ENCODE assay signal across 22 cellular contexts in genomic region chr15:71591057-71591456, GRCh38.
A peak's percentile ranks its signal among the peaks of the same experiment; 100 is the strongest.
DNase-seq lines count a peak whose midpoint lies in the region; ATAC-seq and TF ChIP-seq lines count a peak whose summit lies in the region.
"Had no signal": no experiment of that assay in that cellular context is flagged by ENCODE, and none has a peak within 500 bp of the region (broad histone marks: within the 10 kb centered on the region; RNA-seq: fewer than 3 reads in every experiment).

No MANE protein-coding gene starts in this region.

- TF ChIP-seq CTCF in GM12874 (IDR thresholded peaks at IDR 0.05; ENCODE audit: insufficient read depth, low read depth, low read length) (0 out of 2 replicates have a peak, but pooled peaks have one; percentile 3), Panc1 (IDR thresholded peaks at IDR 0.05) (0 out of 2 replicates have a peak, but pooled peaks have one; percentile 16), epithelial cell of esophagus (IDR thresholded peaks at IDR 0.05; ENCODE audit: insufficient read depth, low read depth, low read length, missing control alignments) (peak; percentile 35), neural crest cell (conservative IDR thresholded peaks at IDR 0.05) (peak; percentile 38), CD14-positive monocyte (IDR thresholded peaks at IDR 0.05) (no peak)

- no peaks in the 10 kb centered on the region for H3K36me3 ChIP-seq in Panc1 (ENCODE audit: control insufficient read depth, insufficient read depth, low read length)
- H3K36me3 ChIP-seq: lower lobe of right lung, ovary had no signal

- H3K4me1 ChIP-seq in Panc1 (ENCODE audit: control insufficient read depth, insufficient read depth, low read length) = no peaks in the 10 kb centered on the region
- H3K4me1 ChIP-seq: Caco-2 had no signal

- H3K27me3 Mint-ChIP-seq in neural crest cell (ENCODE audit: low read depth) = no peaks in the 10 kb centered on the region
- peaks cover 0 to 7% (median 1%) of the 10 kb centered on the region in 3 donors for H3K27me3 Mint-ChIP-seq in CD14-positive monocyte (ENCODE audit: low read depth in 3 of 3)
- H3K27me3 Mint-ChIP-seq: activated naive CD8-positive, alpha-beta T cell treated with anti-CD3 and anti-CD28 coated beads, Interleukin-2, amount 10 ng/mL, durations not matched to agents 7 days and 5 days; stimulated activated naive CD8-positive, alpha-beta T cell treated with anti-CD3 and anti-CD28 coated beads, Interleukin-15, Interleukin-2, amounts not matched to agents 100 ng/mL and 50 ng/mL, for 24 hours had no signal

- H3K27ac Mint-ChIP-seq in neural crest cell (ENCODE audit: unreplicated experiment) = no peak overlapping the region
- no peak overlapping the region for H3K27ac Mint-ChIP-seq in CD14-positive monocyte
- H3K27ac Mint-ChIP-seq: activated naive CD8-positive, alpha-beta T cell treated with anti-CD3 and anti-CD28 coated beads, Interleukin-2, amount 10 ng/mL, durations not matched to agents 7 days and 5 days; activated T-helper 2 cell treated with anti-CD3 and anti-CD28 coated beads, Interferon-gamma antibody, Interleukin-2, Interleukin-4, amounts not matched to agents 10 μg/mL and 5 μg/mL and 100 μg/mL, durations not matched to agents 14 hours and 24 hours and 36 hours; immature natural killer cell; stimulated activated naive CD8-positive, alpha-beta T cell treated with anti-CD3 and anti-CD28 coated beads, Interleukin-15, Interleukin-2, amounts not matched to agents 100 ng/mL and 50 ng/mL, for 24 hours had no signal

- H3K9me3 ChIP-seq in Panc1 (ENCODE audit: control insufficient read depth, insufficient read depth, low read depth, low read length) = peaks cover 1% of the 10 kb centered on the region; the same call in 1 of the 2 replicates
- H3K9me3 ChIP-seq: Caco-2, ovary had no signal

- H3K27me3 ChIP-seq in Panc1 (ENCODE audit: control insufficient read depth, insufficient read depth, low read length) = no peaks in the 10 kb centered on the region
- H3K27me3 ChIP-seq: ovary had no signal

- ATAC-seq in Panc1 = peak; percentile 68
- no peak for ATAC-seq in HG02798 (IDR thresholded peaks at IDR 0.05; ENCODE audit: poor library complexity, unreplicated experiment)
- ATAC-seq: GM12878, K562, lower lobe of right lung had no signal

- no peak overlapping the region for H3K27ac ChIP-seq in Panc1 (ENCODE audit: low read length)
- H3K27ac ChIP-seq: epithelial cell of prostate, lower lobe of right lung, ovary had no signal

- CTCF ChIA-PET in Panc1 (lab: Charles Lee) = no interaction called here

- in situ Hi-C loops in Panc1 (cut with HindIII; ENCODE audit: low pct_unique_long_range_greater_than_20kb, low sequenced_read_pairs) = no loop called here

- no TSS peak for BruUV-seq in Panc1 (replicated peaks; lab: Mats Ljungman, UMichigan)

- no peak for DNase-seq in Panc1 (ENCODE audit: low read depth, low spot score)
- DNase-seq in epithelial cell of esophagus (ENCODE audit: low read depth) = no peak
- no peak for DNase-seq in neural crest cell (ENCODE audit: low read depth, low spot score)
- DNase-seq in CD14-positive monocyte (ENCODE audit: low spot score) = no peak
- no peak for DNase-seq in kidney glomerular epithelial cell (lab: John Stamatoyannopoulos, UW)
- DNase-seq: activated CD4-positive, alpha-beta T cell treated with anti-CD3 and anti-CD28 coated beads for 48 hours; activated naive CD8-positive, alpha-beta T cell treated with anti-CD3 and anti-CD28 coated beads, Interleukin-2, amount 10 ng/mL, durations not matched to agents 7 days and 5 days; immature natural killer cell; lower lobe of right lung; MV-4-11; NCI-H187 treated with DMSO at 0.1 percent for 48 hours; NCI-H345; ovary; stimulated activated CD4-positive, alpha-beta T cell treated with anti-CD3 and anti-CD28 coated beads, Interleukin-1b, Interleukin-23, amount 100 ng/mL, for 48 hours had no signal

- no peak overlapping the region for H3K4me3 ChIP-seq in Panc1 (ENCODE audit: low read depth in 2 of 2, low read length in 2 of 2)
- H3K4me3 ChIP-seq in epithelial cell of esophagus (ENCODE audit: low read length) = no peak overlapping the region
- H3K4me3 ChIP-seq: GM12878, K562, lower lobe of right lung, ovary had no signal

- H3K4me1 Mint-ChIP-seq in neural crest cell = peaks cover 14% of the 10 kb centered on the region
- H3K4me1 Mint-ChIP-seq in CD14-positive monocyte = no peaks in the 10 kb centered on the region
- H3K4me1 Mint-ChIP-seq: activated naive CD8-positive, alpha-beta T cell treated with anti-CD3 and anti-CD28 coated beads, Interleukin-2, amount 10 ng/mL, durations not matched to agents 7 days and 5 days; immature natural killer cell had no signal

- POLR2A ChIA-PET in Panc1 (lab: Charles Lee) = interaction anchor here (0.6 kb wide), 1 partner anchor 55 kb away, joined by 3 read pairs; no protein-coding TSS in a partner anchor

- peaks cover 5% of the 10 kb centered on the region for H3K36me3 Mint-ChIP-seq in neural crest cell (ENCODE audit: low read depth)
- no peaks in the 10 kb centered on the region for H3K36me3 Mint-ChIP-seq in CD14-positive monocyte
- H3K36me3 Mint-ChIP-seq: activated naive CD8-positive, alpha-beta T cell treated with anti-CD3 and anti-CD28 coated beads, Interleukin-2, amount 10 ng/mL, durations not matched to agents 7 days and 5 days; immature natural killer cell had no signal

- H3K9me3 Mint-ChIP-seq in neural crest cell (peaks cover 8% of the 10 kb centered on the region), CD14-positive monocyte (peaks cover 7 to 23% (median 17%) of the 10 kb centered on the region in 7 donors)
- H3K9me3 Mint-ChIP-seq: activated naive CD8-positive, alpha-beta T cell treated with anti-CD3 and anti-CD28 coated beads, Interleukin-2, amount 10 ng/mL, durations not matched to agents 7 days and 5 days; activated T-helper 2 cell treated with anti-CD3 and anti-CD28 coated beads, Interferon-gamma antibody, Interleukin-2, Interleukin-4, amounts not matched to agents 10 μg/mL and 5 μg/mL and 100 μg/mL, durations not matched to agents 14 hours and 24 hours and 36 hours had no signal

- H3K4me3 Mint-ChIP-seq in neural crest cell = no peak overlapping the region
- no peak overlapping the region for H3K4me3 Mint-ChIP-seq in CD14-positive monocyte
- H3K4me3 Mint-ChIP-seq: activated naive CD8-positive, alpha-beta T cell treated with anti-CD3 and anti-CD28 coated beads, Interleukin-2, amount 10 ng/mL, durations not matched to agents 7 days and 5 days; immature natural killer cell; stimulated activated naive CD8-positive, alpha-beta T cell treated with anti-CD3 and anti-CD28 coated beads, Interleukin-15, Interleukin-2, amounts not matched to agents 100 ng/mL and 50 ng/mL, for 24 hours had no signal

- intact Hi-C loops in Panc1 (cut with micrococcal nuclease; ENCODE audit: unreplicated experiment) = no loop called here
- intact Hi-C loops in CD14-positive monocyte (cut with micrococcal nuclease) = no loop called here
